ENCODE assay signal across 27 cellular contexts in genomic region chr1:116717318-116717717, GRCh38. TPM values are rescaled to one million over a fixed set of nuclear protein-coding genes. Genes with fewer than 3 reads are reported as not detected.
"Had no signal": no experiment of that assay in that cellular context is flagged by ENCODE, and none has a peak within 500 bp of the region (broad histone marks: within the 10 kb centered on the region; RNA-seq: fewer than 3 reads in every experiment).

No MANE protein-coding gene starts in this region.

- H3K4me3 ChIP-seq: ascending aorta, heart right ventricle, ovary, psoas muscle, right atrium auricular region, spleen, thoracic aorta had no signal

- H3K27me3 Mint-ChIP-seq: type B pancreatic cell had no signal

- H3K9me3 ChIP-seq: ascending aorta, heart right ventricle, ovary, psoas muscle, right atrium auricular region, spleen, thoracic aorta had no signal

- H3K9me3 Mint-ChIP-seq: natural killer cell, type B pancreatic cell had no signal

- H3K4me3 Mint-ChIP-seq: activated CD4-positive, alpha-beta T cell treated with anti-CD3 and anti-CD28 coated beads, Interleukin-2, amount 10 ng/mL, durations not matched to agents 7 days and 5 days; activated CD8-positive, alpha-beta T cell treated with anti-CD3 and anti-CD28 coated beads, Interleukin-2, amount 10 ng/mL, durations not matched to agents 7 days and 5 days; activated T-helper 1 cell treated with anti-CD3 and anti-CD28 coated beads, Interleukin-12 subunit alpha, Interleukin-12 subunit beta, Interleukin-2, Interleukin-4 antibody, amounts not matched to agents 30 ng/mL and 10 ng/mL and 1 ng/mL, durations not matched to agents 14 hours and 24 hours and 36 hours; mesothelial cell of epicardium; natural killer cell; type B pancreatic cell had no signal

- H3K36me3 Mint-ChIP-seq: mesothelial cell of epicardium, natural killer cell had no signal

- H3K27me3 ChIP-seq: ascending aorta, brain microvascular endothelial cell, ovary, right atrium auricular region, spleen had no signal

- H3K4me1 Mint-ChIP-seq: natural killer cell had no signal

- DNase-seq: activated CD4-positive, alpha-beta T cell treated with anti-CD3 and anti-CD28 coated beads, Interleukin-2, amount 10 ng/mL, durations not matched to agents 7 days and 5 days; activated CD4-positive, CD25-positive, alpha-beta regulatory T cell treated with anti-CD3 and anti-CD28 coated beads, Interleukin-2, amount 50 U/mL, for 72 hours; activated CD8-positive, alpha-beta T cell treated with anti-CD3 and anti-CD28 coated beads, Interleukin-2, amount 10 ng/mL, durations not matched to agents 7 days and 5 days; activated gamma-delta T cell treated with Interleukin-2 at 50 U/mL for 16 hours; brain microvascular endothelial cell; caudate nucleus; dermis blood vessel endothelial cell; effector CD8-positive, alpha-beta T cell; erythroblast; foreskin fibroblast; heart right ventricle; islet precursor cell; natural killer cell; ovary; psoas muscle; spleen; stimulated activated CD4-positive, alpha-beta T cell treated with anti-CD3 and anti-CD28 coated beads, Interleukin-4, amount 100 ng/mL, for 1 hour; stimulated activated naive CD4-positive, alpha-beta T cell treated with Interleukin-2 at 50 U/mL for 16 hours had no signal

- H3K4me1 ChIP-seq: ascending aorta, heart right ventricle, psoas muscle, right atrium auricular region, spleen had no signal

- ATAC-seq: activated CD8-positive, alpha-beta T cell treated with anti-CD3 and anti-CD28 coated beads, Interleukin-2, amount 10 ng/mL, durations not matched to agents 7 days and 5 days; activated naive CD4-positive, alpha-beta T cell treated with anti-CD3 and anti-CD28 coated beads, Interleukin-2, amount 50 U/mL, for 72 hours; heart right ventricle; natural killer cell; psoas muscle had no signal

- H3K27ac ChIP-seq: ascending aorta, brain microvascular endothelial cell, heart right ventricle, ovary, psoas muscle, right atrium auricular region, spleen, thoracic aorta had no signal

- H3K27ac Mint-ChIP-seq: activated CD4-positive, alpha-beta T cell treated with anti-CD3 and anti-CD28 coated beads, Interleukin-2, amount 10 ng/mL, durations not matched to agents 7 days and 5 days; activated CD8-positive, alpha-beta T cell treated with anti-CD3 and anti-CD28 coated beads, Interleukin-2, amount 10 ng/mL, durations not matched to agents 7 days and 5 days; activated naive CD4-positive, alpha-beta T cell treated with anti-CD3 and anti-CD28 coated beads, Interleukin-2, amount 50 U/mL, for 72 hours; activated T-helper 1 cell treated with anti-CD3 and anti-CD28 coated beads, Interleukin-12 subunit alpha, Interleukin-12 subunit beta, Interleukin-2, Interleukin-4 antibody, amounts not matched to agents 30 ng/mL and 10 ng/mL and 1 ng/mL, durations not matched to agents 14 hours and 24 hours and 36 hours; mesothelial cell of epicardium; natural killer cell; type B pancreatic cell had no signal

- H3K36me3 ChIP-seq: ascending aorta, brain microvascular endothelial cell, heart right ventricle, ovary, right atrium auricular region, spleen, thoracic aorta had no signal

RNA-seq across cellular contexts. Expression of gene CD2, which starts 36.9 kb away (rescaled TPM):
- total RNA-seq: ascending aorta, dermis blood vessel endothelial cell, fibroblast of lung, lung microvascular endothelial cell, mesothelial cell of epicardium had no signal
- polyA plus RNA-seq: fibroblast of lung had no signal
